In genomic region chr17:19145471-19145870, GRCh38 we compare ENCODE assay signal across 6 cellular contexts. TPM values are rescaled to one million over a fixed set of nuclear protein-coding genes. Genes with fewer than 3 reads are reported as not detected.
"Had no signal": no experiment of that assay in that cellular context is flagged by ENCODE, and none has a peak within 500 bp of the region (broad histone marks: within the 10 kb centered on the region; RNA-seq: fewer than 3 reads in every experiment).

No MANE protein-coding gene starts in this region.

RNA-seq across cellular contexts. Expression of gene GRAPL, which starts 18.1 kb away (rescaled TPM):
- total RNA-seq: hepatocyte, kidney epithelial cell, mammary epithelial cell, myocyte had no signal
- polyA plus RNA-seq: hepatocyte, immature natural killer cell, keratinocyte, mammary epithelial cell had no signal
